ENCODE assay signal across 31 cellular contexts in genomic region chr22:19681863-19682245, GRCh38.
"Had no signal": no experiment of that assay in that cellular context is flagged by ENCODE, and none has a peak within 500 bp of the region (broad histone marks: within the 10 kb centered on the region; RNA-seq: fewer than 3 reads in every experiment).

No MANE protein-coding gene starts in this region.

- DNase-seq: activated B cell treated with CpG ODN at 0.5 μM for 24 hours; activated CD4-positive, alpha-beta memory T cell treated with anti-CD3 and anti-CD28 coated beads, Interleukin-2, amount 10 ng/mL, durations not matched to agents 7 days and 5 days; activated CD4-positive, alpha-beta T cell treated with anti-CD3 and anti-CD28 coated beads, Interleukin-2, amount 10 ng/mL, durations not matched to agents 24 days and 14 days; activated CD8-positive, alpha-beta memory T cell treated with anti-CD3 and anti-CD28 coated beads, Interleukin-2, amount 50 U/mL, for 48 hours; activated gamma-delta T cell; activated naive CD4-positive, alpha-beta T cell; activated naive CD8-positive, alpha-beta T cell treated with anti-CD3 and anti-CD28 coated beads for 36 hours; activated naive CD8-positive, alpha-beta T cell treated with anti-CD3 and anti-CD28 coated beads, Interleukin-2, amount 50 U/mL, for 24 hours; activated T-cell treated with anti-CD3 and anti-CD28 coated beads for 4 hours; activated T-cell treated with anti-CD3 and anti-CD28 coated beads, Interleukin-2, amount 50 U/mL, for 4 hours; adrenal gland; amygdala; aorta; body of pancreas; caudate nucleus; cortex of kidney; dermis blood vessel endothelial cell; effector CD4-positive, alpha-beta T cell; effector memory CD8-positive, alpha-beta T cell; esophagus squamous epithelium; foreskin melanocyte; heart right ventricle; T-helper 17 cell; T1000; WERI-Rb-1 had no signal

- H3K36me3 ChIP-seq: adrenal gland, esophagus squamous epithelium, gastroesophageal sphincter, heart right ventricle, WERI-Rb-1 had no signal

- H3K27me3 ChIP-seq: body of pancreas had no signal

- H3K9me3 Mint-ChIP-seq: activated CD4-positive, alpha-beta memory T cell treated with anti-CD3 and anti-CD28 coated beads, Interleukin-2, amount 10 ng/mL, durations not matched to agents 7 days and 5 days; activated CD4-positive, alpha-beta T cell treated with anti-CD3 and anti-CD28 coated beads, Interleukin-2, amount 10 ng/mL, durations not matched to agents 24 days and 14 days; activated naive CD4-positive, alpha-beta T cell treated with anti-CD3 and anti-CD28 coated beads, Interleukin-2, amount 50 U/mL, for 24 hours; activated naive CD8-positive, alpha-beta T cell treated with anti-CD3 and anti-CD28 coated beads for 36 hours; activated naive CD8-positive, alpha-beta T cell treated with anti-CD3 and anti-CD28 coated beads, Interleukin-2, amount 50 U/mL, for 24 hours; activated T-cell treated with anti-CD3 and anti-CD28 coated beads, Interleukin-2, amount 50 U/mL, for 4 hours; activated T-helper 1 cell treated with anti-CD3 and anti-CD28 coated beads, Interleukin-12 subunit alpha, Interleukin-12 subunit beta, Interleukin-2, Interleukin-4 antibody, amounts not matched to agents 30 ng/mL and 10 ng/mL and 1 ng/mL, durations not matched to agents 14 hours and 24 hours and 36 hours; activated T-helper 2 cell treated with anti-CD3 and anti-CD28 coated beads, Interferon-gamma antibody, Interleukin-2, Interleukin-4, amounts not matched to agents 10 μg/mL and 5 μg/mL and 100 μg/mL, durations not matched to agents 14 hours and 24 hours and 36 hours; effector memory CD8-positive, alpha-beta T cell; T-helper 2 cell treated with Interferon-gamma antibody and Interleukin-4, amounts not matched to agents 5 μg/mL and 100 μg/mL, for 36 hours had no signal

- H3K4me1 ChIP-seq: adrenal gland, body of pancreas had no signal

- H3K36me3 Mint-ChIP-seq: activated naive CD4-positive, alpha-beta T cell treated with anti-CD3 and anti-CD28 coated beads, Interleukin-2, amount 50 U/mL, for 24 hours; activated naive CD8-positive, alpha-beta T cell treated with anti-CD3 and anti-CD28 coated beads for 36 hours had no signal

- H3K4me3 Mint-ChIP-seq: activated B cell treated with CpG ODN at 0.5 μM for 24 hours; activated CD4-positive, alpha-beta memory T cell treated with anti-CD3 and anti-CD28 coated beads, Interleukin-2, amount 10 ng/mL, durations not matched to agents 7 days and 5 days; activated CD4-positive, alpha-beta T cell treated with anti-CD3 and anti-CD28 coated beads, Interleukin-2, amount 10 ng/mL, durations not matched to agents 24 days and 14 days; activated naive CD4-positive, alpha-beta T cell treated with anti-CD3 and anti-CD28 coated beads, Interleukin-2, amount 50 U/mL, for 24 hours; activated naive CD8-positive, alpha-beta T cell treated with anti-CD3 and anti-CD28 coated beads for 36 hours; activated naive CD8-positive, alpha-beta T cell treated with anti-CD3 and anti-CD28 coated beads, Interleukin-2, amount 50 U/mL, for 24 hours; activated T-cell treated with anti-CD3 and anti-CD28 coated beads, Interleukin-2, amount 50 U/mL, for 4 hours; activated T-helper 1 cell treated with anti-CD3 and anti-CD28 coated beads, Interleukin-12 subunit alpha, Interleukin-12 subunit beta, Interleukin-2, Interleukin-4 antibody, amounts not matched to agents 30 ng/mL and 10 ng/mL and 1 ng/mL, durations not matched to agents 14 hours and 24 hours and 36 hours; effector memory CD8-positive, alpha-beta T cell; T-helper 17 cell; T-helper 2 cell treated with Interferon-gamma antibody and Interleukin-4, amounts not matched to agents 5 μg/mL and 100 μg/mL, for 36 hours had no signal

- H3K27ac Mint-ChIP-seq: activated B cell treated with CpG ODN at 0.5 μM for 24 hours; activated CD4-positive, alpha-beta memory T cell treated with anti-CD3 and anti-CD28 coated beads, Interleukin-2, amount 10 ng/mL, durations not matched to agents 7 days and 5 days; activated CD4-positive, alpha-beta T cell treated with anti-CD3 and anti-CD28 coated beads, Interleukin-2, amount 10 ng/mL, durations not matched to agents 24 days and 14 days; activated naive CD4-positive, alpha-beta T cell treated with anti-CD3 and anti-CD28 coated beads, Interleukin-2, amount 50 U/mL, for 24 hours; activated naive CD8-positive, alpha-beta T cell treated with anti-CD3 and anti-CD28 coated beads for 36 hours; activated naive CD8-positive, alpha-beta T cell treated with anti-CD3 and anti-CD28 coated beads, Interleukin-2, amount 50 U/mL, for 24 hours; activated T-helper 1 cell treated with anti-CD3 and anti-CD28 coated beads, Interleukin-12 subunit alpha, Interleukin-12 subunit beta, Interleukin-2, Interleukin-4 antibody, amounts not matched to agents 30 ng/mL and 10 ng/mL and 1 ng/mL, durations not matched to agents 14 hours and 24 hours and 36 hours; activated T-helper 2 cell treated with anti-CD3 and anti-CD28 coated beads, Interferon-gamma antibody, Interleukin-2, Interleukin-4, amounts not matched to agents 10 μg/mL and 5 μg/mL and 100 μg/mL, durations not matched to agents 14 hours and 24 hours and 36 hours; effector memory CD8-positive, alpha-beta T cell; T-helper 17 cell; T-helper 2 cell treated with Interferon-gamma antibody and Interleukin-4, amounts not matched to agents 5 μg/mL and 100 μg/mL, for 36 hours had no signal

- H3K27ac ChIP-seq: adrenal gland, body of pancreas, epithelial cell of prostate, esophagus squamous epithelium, gastroesophageal sphincter, heart right ventricle, WERI-Rb-1 had no signal

- H3K4me3 ChIP-seq: adrenal gland, body of pancreas, esophagus squamous epithelium, gastroesophageal sphincter, heart right ventricle had no signal

- H3K4me1 Mint-ChIP-seq: activated B cell treated with CpG ODN at 0.5 μM for 24 hours; activated CD4-positive, alpha-beta memory T cell treated with anti-CD3 and anti-CD28 coated beads, Interleukin-2, amount 10 ng/mL, durations not matched to agents 7 days and 5 days; activated CD4-positive, alpha-beta T cell treated with anti-CD3 and anti-CD28 coated beads, Interleukin-2, amount 10 ng/mL, durations not matched to agents 24 days and 14 days; activated naive CD4-positive, alpha-beta T cell treated with anti-CD3 and anti-CD28 coated beads, Interleukin-2, amount 50 U/mL, for 24 hours; activated naive CD8-positive, alpha-beta T cell treated with anti-CD3 and anti-CD28 coated beads for 36 hours; activated naive CD8-positive, alpha-beta T cell treated with anti-CD3 and anti-CD28 coated beads, Interleukin-2, amount 50 U/mL, for 24 hours; T-helper 17 cell had no signal

- H3K9me3 ChIP-seq: adrenal gland, body of pancreas, esophagus squamous epithelium, gastroesophageal sphincter, heart right ventricle had no signal
